ENCODE assay signal across 7 cellular contexts in the genomic region with DNA sequence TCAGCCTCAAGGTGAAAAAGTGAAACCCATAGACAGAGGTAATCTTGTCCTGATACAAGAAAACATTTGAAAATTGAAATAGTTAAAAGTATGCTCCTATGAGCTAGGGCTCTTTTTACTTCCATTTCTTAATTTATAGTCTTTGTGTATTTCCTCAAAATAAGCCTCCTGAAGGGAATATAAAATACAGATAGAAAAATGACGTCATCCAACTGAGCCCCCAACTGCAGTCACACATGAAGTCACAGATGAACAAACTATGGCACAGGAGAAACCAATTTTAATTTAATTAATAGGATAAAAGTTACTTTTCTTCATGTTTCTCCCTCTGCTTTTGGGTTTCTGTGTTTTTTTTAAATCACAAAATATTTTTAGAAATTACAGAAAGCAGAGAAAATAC.
"Had no signal": no experiment of that assay in that cellular context is flagged by ENCODE, and none has a peak within 500 bp of the region (broad histone marks: within the 10 kb centered on the region; RNA-seq: fewer than 3 reads in every experiment).

No MANE protein-coding gene starts in this region.

- H3K9ac ChIP-seq: KMS-11 had no signal

- FAIRE-seq: HTR-8/SVneo, K562 had no signal

- H3K27ac ChIP-seq: HL-60, KMS-11 had no signal

- DNase-seq: IMR-90, KBM-7, KG1 had no signal

- H3K4me2 ChIP-seq: KMS-11 had no signal

- H3K4me3 ChIP-seq: K562 had no signal

- ATAC-seq: K562 had no signal
